In the genomic region with DNA sequence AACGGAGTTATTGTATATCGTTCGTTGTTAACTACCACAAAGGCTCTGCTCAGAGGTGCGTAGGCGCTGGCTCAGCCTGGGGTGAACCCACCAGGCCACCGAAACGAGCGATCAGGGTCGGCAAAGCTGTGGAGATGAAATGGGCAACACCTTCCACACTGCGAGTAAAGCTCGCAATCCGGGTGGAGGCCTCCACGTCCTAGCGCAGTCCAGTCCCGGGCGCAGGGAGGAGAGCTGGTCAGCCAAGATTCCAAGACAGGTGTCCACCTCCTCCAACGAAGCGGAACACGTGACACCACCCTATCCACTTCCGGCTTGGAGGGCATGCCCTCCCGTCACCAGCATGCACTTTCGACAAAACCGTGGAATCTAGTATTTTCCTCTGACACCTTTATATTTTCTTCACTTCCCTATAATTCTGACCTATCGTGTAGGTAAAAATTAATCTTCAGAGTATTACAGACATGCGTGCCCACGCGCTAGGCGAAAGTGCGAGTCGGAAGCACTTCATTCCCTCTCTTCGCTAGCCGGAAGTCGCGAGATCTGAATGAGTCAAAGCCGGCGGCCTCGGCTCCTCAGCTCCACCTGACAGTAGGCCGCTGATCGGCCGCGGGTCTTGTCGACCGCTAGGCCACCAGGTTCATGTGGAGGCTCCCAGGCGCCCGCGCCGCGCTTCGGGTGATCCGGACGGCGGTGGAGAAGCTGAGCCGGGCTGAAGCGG, we compare ENCODE assay signal across 1 cellular context.
TF ChIP-seq lines count a peak whose summit lies in the region.

A gene with protein sequence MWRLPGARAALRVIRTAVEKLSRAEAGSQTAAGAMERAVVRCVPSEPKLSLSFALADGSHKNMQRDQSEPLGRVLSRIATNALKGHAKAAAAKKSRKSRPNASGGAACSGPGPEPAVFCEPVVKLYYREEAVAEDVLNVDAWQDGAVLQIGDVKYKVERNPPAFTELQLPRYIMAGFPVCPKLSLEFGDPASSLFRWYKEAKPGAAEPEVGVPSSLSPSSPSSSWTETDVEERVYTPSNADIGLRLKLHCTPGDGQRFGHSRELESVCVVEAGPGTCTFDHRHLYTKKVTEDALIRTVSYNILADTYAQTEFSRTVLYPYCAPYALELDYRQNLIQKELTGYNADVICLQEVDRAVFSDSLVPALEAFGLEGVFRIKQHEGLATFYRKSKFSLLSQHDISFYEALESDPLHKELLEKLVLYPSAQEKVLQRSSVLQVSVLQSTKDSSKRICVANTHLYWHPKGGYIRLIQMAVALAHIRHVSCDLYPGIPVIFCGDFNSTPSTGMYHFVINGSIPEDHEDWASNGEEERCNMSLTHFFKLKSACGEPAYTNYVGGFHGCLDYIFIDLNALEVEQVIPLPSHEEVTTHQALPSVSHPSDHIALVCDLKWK (plus strand): TSS at position 537 of the 721 bp plus-strand sequence. CDS start 106 bp downstream, at position 643.

TF ChIP-seq in K562, 482 proteins besides CTCF, POLR2A, EP300 and RAD21 (continued from another document and continues in another):
- TF ChIP-seq, protein P1, sequence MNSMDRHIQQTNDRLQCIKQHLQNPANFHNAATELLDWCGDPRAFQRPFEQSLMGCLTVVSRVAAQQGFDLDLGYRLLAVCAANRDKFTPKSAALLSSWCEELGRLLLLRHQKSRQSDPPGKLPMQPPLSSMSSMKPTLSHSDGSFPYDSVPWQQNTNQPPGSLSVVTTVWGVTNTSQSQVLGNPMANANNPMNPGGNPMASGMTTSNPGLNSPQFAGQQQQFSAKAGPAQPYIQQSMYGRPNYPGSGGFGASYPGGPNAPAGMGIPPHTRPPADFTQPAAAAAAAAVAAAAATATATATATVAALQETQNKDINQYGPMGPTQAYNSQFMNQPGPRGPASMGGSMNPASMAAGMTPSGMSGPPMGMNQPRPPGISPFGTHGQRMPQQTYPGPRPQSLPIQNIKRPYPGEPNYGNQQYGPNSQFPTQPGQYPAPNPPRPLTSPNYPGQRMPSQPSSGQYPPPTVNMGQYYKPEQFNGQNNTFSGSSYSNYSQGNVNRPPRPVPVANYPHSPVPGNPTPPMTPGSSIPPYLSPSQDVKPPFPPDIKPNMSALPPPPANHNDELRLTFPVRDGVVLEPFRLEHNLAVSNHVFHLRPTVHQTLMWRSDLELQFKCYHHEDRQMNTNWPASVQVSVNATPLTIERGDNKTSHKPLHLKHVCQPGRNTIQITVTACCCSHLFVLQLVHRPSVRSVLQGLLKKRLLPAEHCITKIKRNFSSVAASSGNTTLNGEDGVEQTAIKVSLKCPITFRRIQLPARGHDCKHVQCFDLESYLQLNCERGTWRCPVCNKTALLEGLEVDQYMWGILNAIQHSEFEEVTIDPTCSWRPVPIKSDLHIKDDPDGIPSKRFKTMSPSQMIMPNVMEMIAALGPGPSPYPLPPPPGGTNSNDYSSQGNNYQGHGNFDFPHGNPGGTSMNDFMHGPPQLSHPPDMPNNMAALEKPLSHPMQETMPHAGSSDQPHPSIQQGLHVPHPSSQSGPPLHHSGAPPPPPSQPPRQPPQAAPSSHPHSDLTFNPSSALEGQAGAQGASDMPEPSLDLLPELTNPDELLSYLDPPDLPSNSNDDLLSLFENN (IDR thresholded peaks at IDR 0.05; ENCODE audit: low read depth in 2 of 2, low read length in 2 of 2), result no peak
- no peak for TF ChIP-seq BCL6 (CRISPR knock-in tag; IDR thresholded peaks at IDR 0.05)
- TF ChIP-seq, protein P2, sequence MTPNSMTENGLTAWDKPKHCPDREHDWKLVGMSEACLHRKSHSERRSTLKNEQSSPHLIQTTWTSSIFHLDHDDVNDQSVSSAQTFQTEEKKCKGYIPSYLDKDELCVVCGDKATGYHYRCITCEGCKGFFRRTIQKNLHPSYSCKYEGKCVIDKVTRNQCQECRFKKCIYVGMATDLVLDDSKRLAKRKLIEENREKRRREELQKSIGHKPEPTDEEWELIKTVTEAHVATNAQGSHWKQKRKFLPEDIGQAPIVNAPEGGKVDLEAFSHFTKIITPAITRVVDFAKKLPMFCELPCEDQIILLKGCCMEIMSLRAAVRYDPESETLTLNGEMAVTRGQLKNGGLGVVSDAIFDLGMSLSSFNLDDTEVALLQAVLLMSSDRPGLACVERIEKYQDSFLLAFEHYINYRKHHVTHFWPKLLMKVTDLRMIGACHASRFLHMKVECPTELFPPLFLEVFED (CRISPR knock-in tag; conservative IDR thresholded peaks at IDR 0.05), result no peak
- TF ChIP-seq ZBTB8A (IDR thresholded peaks at IDR 0.05; ENCODE audit: partially characterized antibody), result no peak
- peak; percentile 94 for TF ChIP-seq MYC (IDR thresholded peaks at IDR 0.05; ENCODE audit: low read depth, low read length)
- no peak; the same call in none of the 2 replicates for TF ChIP-seq MYC (CRISPR knock-in tag; IDR thresholded peaks at IDR 0.05; ENCODE audit: borderline replicate concordance, low read depth)
- 0 out of 2 replicates have a peak, but pooled peaks have one; percentile 11 for TF ChIP-seq HIVEP1 (CRISPR knock-in tag; IDR thresholded peaks at IDR 0.05)
- no peak for TF ChIP-seq ZNF79 (CRISPR knock-in tag; IDR thresholded peaks at IDR 0.05; ENCODE audit: low read depth)
- peak; percentile 86 for TF ChIP-seq CXXC5 (CRISPR knock-in tag; IDR thresholded peaks at IDR 0.05)
- peak; percentile 89 for TF ChIP-seq CREM (IDR thresholded peaks at IDR 0.05; ENCODE audit: low read depth)
- TF ChIP-seq BRF1 (IDR thresholded peaks at IDR 0.05; ENCODE audit: borderline replicate concordance, extremely low read depth, insufficient read length), result no peak
- TF ChIP-seq ARID1B (IDR thresholded peaks at IDR 0.05), result peak; percentile 34; the same call in 1 of the 2 replicates
- TF ChIP-seq CREBBP (IDR thresholded peaks at IDR 0.05; ENCODE audit: low read depth, low read length), result no peak
- TF ChIP-seq RBM17 (IDR thresholded peaks at IDR 0.05; ENCODE audit: borderline replicate concordance, low read depth, low read length), result no peak
- TF ChIP-seq, protein P3, sequence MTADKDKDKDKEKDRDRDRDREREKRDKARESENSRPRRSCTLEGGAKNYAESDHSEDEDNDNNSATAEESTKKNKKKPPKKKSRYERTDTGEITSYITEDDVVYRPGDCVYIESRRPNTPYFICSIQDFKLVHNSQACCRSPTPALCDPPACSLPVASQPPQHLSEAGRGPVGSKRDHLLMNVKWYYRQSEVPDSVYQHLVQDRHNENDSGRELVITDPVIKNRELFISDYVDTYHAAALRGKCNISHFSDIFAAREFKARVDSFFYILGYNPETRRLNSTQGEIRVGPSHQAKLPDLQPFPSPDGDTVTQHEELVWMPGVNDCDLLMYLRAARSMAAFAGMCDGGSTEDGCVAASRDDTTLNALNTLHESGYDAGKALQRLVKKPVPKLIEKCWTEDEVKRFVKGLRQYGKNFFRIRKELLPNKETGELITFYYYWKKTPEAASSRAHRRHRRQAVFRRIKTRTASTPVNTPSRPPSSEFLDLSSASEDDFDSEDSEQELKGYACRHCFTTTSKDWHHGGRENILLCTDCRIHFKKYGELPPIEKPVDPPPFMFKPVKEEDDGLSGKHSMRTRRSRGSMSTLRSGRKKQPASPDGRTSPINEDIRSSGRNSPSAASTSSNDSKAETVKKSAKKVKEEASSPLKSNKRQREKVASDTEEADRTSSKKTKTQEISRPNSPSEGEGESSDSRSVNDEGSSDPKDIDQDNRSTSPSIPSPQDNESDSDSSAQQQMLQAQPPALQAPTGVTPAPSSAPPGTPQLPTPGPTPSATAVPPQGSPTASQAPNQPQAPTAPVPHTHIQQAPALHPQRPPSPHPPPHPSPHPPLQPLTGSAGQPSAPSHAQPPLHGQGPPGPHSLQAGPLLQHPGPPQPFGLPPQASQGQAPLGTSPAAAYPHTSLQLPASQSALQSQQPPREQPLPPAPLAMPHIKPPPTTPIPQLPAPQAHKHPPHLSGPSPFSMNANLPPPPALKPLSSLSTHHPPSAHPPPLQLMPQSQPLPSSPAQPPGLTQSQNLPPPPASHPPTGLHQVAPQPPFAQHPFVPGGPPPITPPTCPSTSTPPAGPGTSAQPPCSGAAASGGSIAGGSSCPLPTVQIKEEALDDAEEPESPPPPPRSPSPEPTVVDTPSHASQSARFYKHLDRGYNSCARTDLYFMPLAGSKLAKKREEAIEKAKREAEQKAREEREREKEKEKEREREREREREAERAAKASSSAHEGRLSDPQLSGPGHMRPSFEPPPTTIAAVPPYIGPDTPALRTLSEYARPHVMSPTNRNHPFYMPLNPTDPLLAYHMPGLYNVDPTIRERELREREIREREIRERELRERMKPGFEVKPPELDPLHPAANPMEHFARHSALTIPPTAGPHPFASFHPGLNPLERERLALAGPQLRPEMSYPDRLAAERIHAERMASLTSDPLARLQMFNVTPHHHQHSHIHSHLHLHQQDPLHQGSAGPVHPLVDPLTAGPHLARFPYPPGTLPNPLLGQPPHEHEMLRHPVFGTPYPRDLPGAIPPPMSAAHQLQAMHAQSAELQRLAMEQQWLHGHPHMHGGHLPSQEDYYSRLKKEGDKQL (CRISPR knock-in tag; IDR thresholded peaks at IDR 0.05; ENCODE audit: borderline replicate concordance), result no peak
- TF ChIP-seq, protein P4, sequence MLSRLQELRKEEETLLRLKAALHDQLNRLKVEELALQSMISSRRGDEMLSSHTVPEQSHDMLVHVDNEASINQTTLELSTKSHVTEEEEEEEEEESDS (CRISPR knock-in tag; IDR thresholded peaks at IDR 0.05), result no peak
- TF ChIP-seq ZZZ3 (IDR thresholded peaks at IDR 0.05), result peak; percentile 85; the same call in 1 of the 2 replicates
- TF ChIP-seq, protein P5, sequence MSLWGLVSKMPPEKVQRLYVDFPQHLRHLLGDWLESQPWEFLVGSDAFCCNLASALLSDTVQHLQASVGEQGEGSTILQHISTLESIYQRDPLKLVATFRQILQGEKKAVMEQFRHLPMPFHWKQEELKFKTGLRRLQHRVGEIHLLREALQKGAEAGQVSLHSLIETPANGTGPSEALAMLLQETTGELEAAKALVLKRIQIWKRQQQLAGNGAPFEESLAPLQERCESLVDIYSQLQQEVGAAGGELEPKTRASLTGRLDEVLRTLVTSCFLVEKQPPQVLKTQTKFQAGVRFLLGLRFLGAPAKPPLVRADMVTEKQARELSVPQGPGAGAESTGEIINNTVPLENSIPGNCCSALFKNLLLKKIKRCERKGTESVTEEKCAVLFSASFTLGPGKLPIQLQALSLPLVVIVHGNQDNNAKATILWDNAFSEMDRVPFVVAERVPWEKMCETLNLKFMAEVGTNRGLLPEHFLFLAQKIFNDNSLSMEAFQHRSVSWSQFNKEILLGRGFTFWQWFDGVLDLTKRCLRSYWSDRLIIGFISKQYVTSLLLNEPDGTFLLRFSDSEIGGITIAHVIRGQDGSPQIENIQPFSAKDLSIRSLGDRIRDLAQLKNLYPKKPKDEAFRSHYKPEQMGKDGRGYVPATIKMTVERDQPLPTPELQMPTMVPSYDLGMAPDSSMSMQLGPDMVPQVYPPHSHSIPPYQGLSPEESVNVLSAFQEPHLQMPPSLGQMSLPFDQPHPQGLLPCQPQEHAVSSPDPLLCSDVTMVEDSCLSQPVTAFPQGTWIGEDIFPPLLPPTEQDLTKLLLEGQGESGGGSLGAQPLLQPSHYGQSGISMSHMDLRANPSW (CRISPR knock-in tag; IDR thresholded peaks at IDR 0.05), result no peak
- TF ChIP-seq ZSCAN32 (CRISPR knock-in tag; IDR thresholded peaks at IDR 0.05), result no peak
- no peak for TF ChIP-seq ZNF354B (CRISPR knock-in tag; IDR thresholded peaks at IDR 0.05)
- TF ChIP-seq, protein P6, sequence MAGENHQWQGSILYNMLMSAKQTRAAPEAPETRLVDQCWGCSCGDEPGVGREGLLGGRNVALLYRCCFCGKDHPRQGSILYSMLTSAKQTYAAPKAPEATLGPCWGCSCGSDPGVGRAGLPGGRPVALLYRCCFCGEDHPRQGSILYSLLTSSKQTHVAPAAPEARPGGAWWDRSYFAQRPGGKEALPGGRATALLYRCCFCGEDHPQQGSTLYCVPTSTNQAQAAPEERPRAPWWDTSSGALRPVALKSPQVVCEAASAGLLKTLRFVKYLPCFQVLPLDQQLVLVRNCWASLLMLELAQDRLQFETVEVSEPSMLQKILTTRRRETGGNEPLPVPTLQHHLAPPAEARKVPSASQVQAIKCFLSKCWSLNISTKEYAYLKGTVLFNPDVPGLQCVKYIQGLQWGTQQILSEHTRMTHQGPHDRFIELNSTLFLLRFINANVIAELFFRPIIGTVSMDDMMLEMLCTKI (IDR thresholded peaks at IDR 0.05; ENCODE audit: partially characterized antibody), result no peak
- TF ChIP-seq PTRF (tag; IDR thresholded peaks at IDR 0.05), result 0 out of 2 replicates have a peak, but pooled peaks have one; percentile 32
- TF ChIP-seq YY1 (IDR thresholded peaks at IDR 0.05; ENCODE audit: borderline replicate concordance in 1 of 3, control insufficient read depth in 1 of 3, extremely low read depth in 1 of 3, insufficient read depth in 3 of 3, insufficient read length in 1 of 3, insufficient replicate concordance in 2 of 3, low read depth in 1 of 3, low read length in 2 of 3), result peak in 2 of 3 experiments; percentile 32 to 51
- TF ChIP-seq FIP1L1 (IDR thresholded peaks at IDR 0.05; ENCODE audit: low read depth, low read length, poor library complexity, severe bottlenecking), result peak; percentile 49
- no peak for TF ChIP-seq ZNF444 (CRISPR knock-in tag; IDR thresholded peaks at IDR 0.05)
- peak; percentile 55 for TF ChIP-seq NCOR1 (IDR thresholded peaks at IDR 0.05)
- TF ChIP-seq, protein P7, sequence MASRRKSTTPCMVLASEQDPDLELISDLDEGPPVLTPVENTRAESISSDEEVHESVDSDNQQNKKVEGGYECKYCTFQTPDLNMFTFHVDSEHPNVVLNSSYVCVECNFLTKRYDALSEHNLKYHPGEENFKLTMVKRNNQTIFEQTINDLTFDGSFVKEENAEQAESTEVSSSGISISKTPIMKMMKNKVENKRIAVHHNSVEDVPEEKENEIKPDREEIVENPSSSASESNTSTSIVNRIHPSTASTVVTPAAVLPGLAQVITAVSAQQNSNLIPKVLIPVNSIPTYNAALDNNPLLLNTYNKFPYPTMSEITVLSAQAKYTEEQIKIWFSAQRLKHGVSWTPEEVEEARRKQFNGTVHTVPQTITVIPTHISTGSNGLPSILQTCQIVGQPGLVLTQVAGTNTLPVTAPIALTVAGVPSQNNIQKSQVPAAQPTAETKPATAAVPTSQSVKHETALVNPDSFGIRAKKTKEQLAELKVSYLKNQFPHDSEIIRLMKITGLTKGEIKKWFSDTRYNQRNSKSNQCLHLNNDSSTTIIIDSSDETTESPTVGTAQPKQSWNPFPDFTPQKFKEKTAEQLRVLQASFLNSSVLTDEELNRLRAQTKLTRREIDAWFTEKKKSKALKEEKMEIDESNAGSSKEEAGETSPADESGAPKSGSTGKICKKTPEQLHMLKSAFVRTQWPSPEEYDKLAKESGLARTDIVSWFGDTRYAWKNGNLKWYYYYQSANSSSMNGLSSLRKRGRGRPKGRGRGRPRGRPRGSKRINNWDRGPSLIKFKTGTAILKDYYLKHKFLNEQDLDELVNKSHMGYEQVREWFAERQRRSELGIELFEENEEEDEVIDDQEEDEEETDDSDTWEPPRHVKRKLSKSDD (conservative IDR thresholded peaks at IDR 0.05; ENCODE audit: low read length), result no peak
- TF ChIP-seq LARP7 (IDR thresholded peaks at IDR 0.05), result no peak
- TF ChIP-seq NCOA2 (IDR thresholded peaks at IDR 0.05; ENCODE audit: partially characterized antibody in 2 of 2), result no peak
- peak; percentile 76; the same call in 1 of the 2 replicates for TF ChIP-seq NFRKB (IDR thresholded peaks at IDR 0.05; ENCODE audit: low read depth)
- TF ChIP-seq, protein P8, sequence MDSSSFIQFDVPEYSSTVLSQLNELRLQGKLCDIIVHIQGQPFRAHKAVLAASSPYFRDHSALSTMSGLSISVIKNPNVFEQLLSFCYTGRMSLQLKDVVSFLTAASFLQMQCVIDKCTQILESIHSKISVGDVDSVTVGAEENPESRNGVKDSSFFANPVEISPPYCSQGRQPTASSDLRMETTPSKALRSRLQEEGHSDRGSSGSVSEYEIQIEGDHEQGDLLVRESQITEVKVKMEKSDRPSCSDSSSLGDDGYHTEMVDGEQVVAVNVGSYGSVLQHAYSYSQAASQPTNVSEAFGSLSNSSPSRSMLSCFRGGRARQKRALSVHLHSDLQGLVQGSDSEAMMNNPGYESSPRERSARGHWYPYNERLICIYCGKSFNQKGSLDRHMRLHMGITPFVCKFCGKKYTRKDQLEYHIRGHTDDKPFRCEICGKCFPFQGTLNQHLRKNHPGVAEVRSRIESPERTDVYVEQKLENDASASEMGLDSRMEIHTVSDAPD (CRISPR knock-in tag; IDR thresholded peaks at IDR 0.05), result no peak
